ENCODE assay signal across 3 cellular contexts in genomic region chr3:74074700-74075099, GRCh38.
TF ChIP-seq lines count a peak whose summit lies in the region.

No MANE protein-coding gene starts in this region.

TF ChIP-seq in HepG2, 621 proteins besides CTCF, POLR2A, EP300 and RAD21:
- peak; percentile 71 to 86 for TF ChIP-seq MAFK (conservative IDR thresholded peaks at IDR 0.05 in 1 of 2, IDR thresholded peaks at IDR 0.05 in 1 of 2; ENCODE audit: low read length in 2 of 2)
- TF ChIP-seq MAFF (IDR thresholded peaks at IDR 0.05; ENCODE audit: low read depth, low read length) = peak; percentile 66
- TF ChIP-seq FUBP1 (CRISPR knock-in tag; IDR thresholded peaks at IDR 0.05; ENCODE audit: borderline replicate concordance) = no peak
TF ChIP-seq in HepG2: peak in this region for 2.

TF ChIP-seq in A549, 52 proteins besides CTCF, POLR2A, EP300 and RAD21:
- TF ChIP-seq CHD4 (IDR thresholded peaks at IDR 0.05; ENCODE audit: borderline replicate concordance) (no peak), MAFK (IDR thresholded peaks at IDR 0.05; ENCODE audit: partially characterized antibody) (peak; percentile 65), NFE2L2 (conservative IDR thresholded peaks at IDR 0.05; ENCODE audit: low read length) (no peak)

TF ChIP-seq in IMR-90, 13 proteins besides CTCF, POLR2A, EP300 and RAD21:
- TF ChIP-seq SMC3 (IDR thresholded peaks at IDR 0.05; ENCODE audit: low read depth, low read length) (no peak), MAFK (IDR thresholded peaks at IDR 0.05; ENCODE audit: low read depth, low read length) (peak; percentile 78)
